ENCODE assay signal across 9 cellular contexts in the genomic region with DNA sequence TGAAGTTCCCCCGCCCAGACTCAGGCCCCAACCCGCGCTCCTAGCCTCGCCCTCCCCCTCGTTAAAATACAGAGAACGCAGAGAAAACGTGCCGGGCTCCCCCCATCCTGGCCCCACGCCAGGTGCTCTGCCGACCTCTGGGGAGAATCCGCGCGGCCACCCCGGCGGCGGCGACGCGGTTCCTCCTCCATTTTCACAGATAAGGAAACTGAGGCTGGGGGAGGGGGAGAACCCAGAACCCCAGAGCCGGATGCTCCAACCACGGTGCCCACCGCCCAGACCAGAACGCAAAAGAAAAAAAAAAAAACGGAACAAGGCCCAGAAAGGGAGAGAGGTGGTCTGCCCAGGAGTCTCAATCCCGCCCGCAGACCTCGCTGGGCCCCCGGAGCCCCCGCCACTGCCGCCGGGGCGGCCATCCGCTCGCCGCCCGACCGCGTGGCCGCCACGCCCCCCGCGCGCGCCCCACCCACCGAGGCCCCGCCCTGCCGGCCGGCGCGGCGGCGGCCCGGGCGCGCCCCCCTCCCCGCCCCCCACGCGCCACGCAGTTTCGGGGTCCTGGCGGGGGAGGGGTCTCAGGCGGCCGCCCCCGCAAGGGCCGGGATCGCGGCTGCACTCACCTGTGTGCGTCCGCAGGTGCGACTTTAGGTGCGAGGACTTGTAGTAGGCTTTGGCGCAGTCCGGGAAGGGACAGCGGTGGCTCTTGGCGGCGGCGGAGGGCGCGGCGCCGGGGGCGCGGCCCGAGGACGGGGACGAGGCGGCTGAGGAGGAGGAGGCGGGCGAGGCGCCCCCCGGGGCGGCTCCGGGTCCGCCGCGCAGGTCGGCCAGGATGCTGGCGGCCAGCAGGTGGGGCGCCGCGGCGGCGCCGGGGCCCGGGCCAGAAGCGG. TPM values are rescaled to one million over a fixed set of nuclear protein-coding genes. Genes with fewer than 3 reads are reported as not detected.
A peak's percentile ranks its signal among the peaks of the same experiment; 100 is the strongest.
DNase-seq lines count a peak whose midpoint lies in the region; ATAC-seq, FAIRE-seq and TF ChIP-seq lines count a peak whose summit lies in the region.
"Had no signal": no experiment of that assay in that cellular context is flagged by ENCODE, and none has a peak within 500 bp of the region (broad histone marks: within the 10 kb centered on the region; RNA-seq: fewer than 3 reads in every experiment).

No MANE protein-coding gene starts in this region.

- H3K4ac ChIP-seq in mesendoderm (ENCODE audit: low read depth, low read length) = peak overlapping the region; percentile 40

- H3K4me2 ChIP-seq in mesendoderm (ENCODE audit: low read length) = peak overlapping the region; percentile 84

- WGBS in mesendoderm (ENCODE audit: extremely low coverage, insufficient coverage, low lambda C conversion rate) = no CpG with 5 or more reads among the region's 106 CpGs

- H3K79me1 ChIP-seq in mesendoderm (ENCODE audit: low read length) = peaks cover 13% of the 10 kb centered on the region

- H2BK120ac ChIP-seq in mesendoderm (ENCODE audit: low read depth, low read length) = no peak overlapping the region

- H2BK15ac ChIP-seq in mesendoderm (replicated peaks; ENCODE audit: low read depth) = no peak overlapping the region

- peak overlapping the region; percentile 80 for H3K27ac ChIP-seq in mesendoderm (ENCODE audit: low read depth, low read length)
- H3K27ac ChIP-seq in thoracic aorta = no peak overlapping the region

- H3K4me1 Mint-ChIP-seq in T-helper 17 cell = peaks cover 25% of the 10 kb centered on the region

- H3K4me3 Mint-ChIP-seq in T-helper 17 cell = peak overlapping the region; percentile 98

- no peaks in the 10 kb centered on the region for H3K27me3 Mint-ChIP-seq in T-helper 17 cell

- peak overlapping the region; percentile 88 for H3K4me3 ChIP-seq in bronchial epithelial cell (ENCODE audit: low read depth, low read length)
- peak overlapping the region; percentile 88 for H3K4me3 ChIP-seq in mesendoderm (ENCODE audit: low read length)
- peak overlapping the region; percentile 87 for H3K4me3 ChIP-seq in thoracic aorta

- TF ChIP-seq CTCF in bronchial epithelial cell (IDR thresholded peaks at IDR 0.05; ENCODE audit: insufficient read depth, low read length, severe bottlenecking) = no peak
- no peak for TF ChIP-seq CTCF in thoracic aorta (IDR thresholded peaks at IDR 0.05)

- no peak overlapping the region for H4K5ac ChIP-seq in mesendoderm (ENCODE audit: low read length)

- ATAC-seq in HG03064 (IDR thresholded peaks at IDR 0.05; ENCODE audit: low read depth, unreplicated experiment) (peak; percentile 6), T-helper 17 cell (no peak), thoracic aorta (ENCODE audit: insufficient number of reproducible peaks, low FRiP score, low read depth) (no peak)

- peaks cover 46% of the 10 kb centered on the region for H3K79me2 ChIP-seq in mesendoderm (ENCODE audit: control insufficient read depth, insufficient read depth, low read length)

- peak overlapping the region; percentile 90 for H3K9ac ChIP-seq in mesendoderm (ENCODE audit: low read length)

- no peak overlapping the region for H2BK5ac ChIP-seq in mesendoderm (ENCODE audit: low read length)

- no peak for FAIRE-seq in bronchial epithelial cell (lab: Jason Lieb, UNC)
- FAIRE-seq: colon had no signal

- DNase-seq in DMS153 (lab: John Stamatoyannopoulos, UW) (peak; percentile 3), DMS153 treated with DMSO at 0.1 percent for 48 hours (lab: John Stamatoyannopoulos, UW; ENCODE audit: unreplicated experiment) (no peak), T-helper 17 cell (peak; percentile 64 to 69 (median 65)), bronchial epithelial cell (ENCODE audit: low read depth) (no peak), mesendoderm (peak; percentile 65), thoracic aorta (ENCODE audit: low spot score) (no peak), SIG-M5 (lab: John Stamatoyannopoulos, UW) (no peak)

- peak overlapping the region; percentile 90 for H3K56ac ChIP-seq in mesendoderm (ENCODE audit: low read length)

- peak overlapping the region; percentile 96 for H3K27ac Mint-ChIP-seq in T-helper 17 cell

- H3K9me3 ChIP-seq in T-helper 17 cell (ENCODE audit: control insufficient read depth, low read length, poor library complexity, severe bottlenecking) (no peaks in the 10 kb centered on the region), thoracic aorta (no peaks in the 10 kb centered on the region)

- H3K27me3 ChIP-seq in bronchial epithelial cell (ENCODE audit: control insufficient read depth, insufficient read depth, low read length) = no peaks in the 10 kb centered on the region
- no peaks in the 10 kb centered on the region for H3K27me3 ChIP-seq in mesendoderm (ENCODE audit: insufficient read depth, low read length, poor library complexity)
- H3K27me3 ChIP-seq in thoracic aorta (replicated peaks; ENCODE audit: insufficient read depth) = no peaks in the 10 kb centered on the region

- no peaks in the 10 kb centered on the region for H3K36me3 Mint-ChIP-seq in T-helper 17 cell (ENCODE audit: low read depth)

- H3K23ac ChIP-seq in mesendoderm (ENCODE audit: low read length) = no peak overlapping the region

- H4K8ac ChIP-seq in mesendoderm (ENCODE audit: low read depth, low read length) = no peak overlapping the region

- H3K4me1 ChIP-seq in mesendoderm (ENCODE audit: control insufficient read depth, low read depth, low read length) (peaks cover 12% of the 10 kb centered on the region), thoracic aorta (ENCODE audit: control insufficient read depth in 1 of 2, low read depth in 2 of 2) (peaks cover 30 to 47% of the 10 kb centered on the region in 2 donors)

- H3K18ac ChIP-seq in mesendoderm (ENCODE audit: low read length) = peak overlapping the region; percentile 81

- H3K36me3 ChIP-seq in bronchial epithelial cell (ENCODE audit: control insufficient read depth, insufficient read depth, low read length) (no peaks in the 10 kb centered on the region), mesendoderm (ENCODE audit: control insufficient read depth, insufficient read depth, low read length) (no peaks in the 10 kb centered on the region), thoracic aorta (no peaks in the 10 kb centered on the region)

- H2AK5ac ChIP-seq in mesendoderm (ENCODE audit: low read length) = no peak overlapping the region

RNA-seq across cellular contexts. Expression of a gene that starts 0.7 kb away (rescaled TPM):
- 10 to 100 TPM; 37.9 to 46.5 TPM for total RNA-seq in T-helper 17 cell
- 5.3 and 6.4 TPM in 2 replicates for total RNA-seq in bronchial epithelial cell
- polyA plus RNA-seq in mesendoderm (2013, experiment 1 of 2) = 32.7 TPM
- 33.5 TPM for polyA plus RNA-seq in mesendoderm (2013, experiment 2 of 2)
- total RNA-seq in thoracic aorta = 10 to 100 TPM in 1 of 2 donors, 1 to 10 TPM in 1; 7.7 to 11.0 TPM

RNA-seq across cellular contexts. Expression of a gene that starts 14.4 kb away (rescaled TPM):
- total RNA-seq in T-helper 17 cell (100 to 1,000 TPM in 1 of 2 donors, 10 to 100 TPM in 1; 98.7 to 107 TPM), bronchial epithelial cell (2.4 and 3.8 TPM in 2 replicates), thoracic aorta (10 to 100 TPM; 18.2 to 24.5 TPM)
- polyA plus RNA-seq in mesendoderm (2013, experiment 1 of 2) = 28.3 TPM
- polyA plus RNA-seq in mesendoderm (2013, experiment 2 of 2) = 27.2 TPM

RNA-seq across cellular contexts. Expression of a gene that starts 22.6 kb away (rescaled TPM):
- total RNA-seq in T-helper 17 cell (100 to 1,000 TPM; 121 to 125 TPM), bronchial epithelial cell (48.4 and 71.0 TPM in 2 replicates), thoracic aorta (100 to 1,000 TPM in 1 of 2 donors, 10 to 100 TPM in 1; 96.8 to 143 TPM)
- 33.9 TPM for polyA plus RNA-seq in mesendoderm (2013, experiment 1 of 2)
- polyA plus RNA-seq in mesendoderm (2013, experiment 2 of 2) = 34.1 TPM

RNA-seq across cellular contexts. Expression of a gene that starts 42.5 kb away (rescaled TPM):
- total RNA-seq in T-helper 17 cell (1 to 10 TPM; 6.4 to 8.5 TPM), bronchial epithelial cell (0.79 and 1.9 TPM in 2 replicates), thoracic aorta (1 to 10 TPM; 3.9 to 8.4 TPM)
- 6.6 TPM for polyA plus RNA-seq in mesendoderm (2013, experiment 1 of 2)
- polyA plus RNA-seq in mesendoderm (2013, experiment 2 of 2) = 6.4 TPM

RNA-seq across cellular contexts. Expression of a gene that starts 42.5 kb away (rescaled TPM):
- total RNA-seq in T-helper 17 cell (10 to 100 TPM; 19.2 to 20.7 TPM), bronchial epithelial cell (14.2 and 15.4 TPM in 2 replicates), thoracic aorta (10 to 100 TPM; 44.1 to 73.7 TPM)
- polyA plus RNA-seq in mesendoderm (2013, experiment 1 of 2) = 31.5 TPM
- polyA plus RNA-seq in mesendoderm (2013, experiment 2 of 2) = 30.6 TPM

Comparison
In these comparisons a context has a peak if more than half of its experiments do, and no peak if none do; other contexts are left out.
1. DNase-seq: peak in DMS153 (single experiment), T-helper 17 cell (3 of 3) and mesendoderm (single experiment); none in DMS153 treated with DMSO at 0.1 percent for 48 hours (single experiment), bronchial epithelial cell (single experiment), thoracic aorta (single experiment) and SIG-M5 (single experiment).
2. Peak in every context shown above with its lines, with median percentiles within 50 percentile points of each other: H3K4me3 ChIP-seq.